In genomic region chr20:54772931-54773642, GRCh38 we compare ENCODE assay signal across 20 cellular contexts.
"Had no signal": no experiment of that assay in that cellular context is flagged by ENCODE, and none has a peak within 500 bp of the region (broad histone marks: within the 10 kb centered on the region; RNA-seq: fewer than 3 reads in every experiment).

No MANE protein-coding gene starts in this region.

- H3K4me1 ChIP-seq: esophagus squamous epithelium, heart left ventricle, sigmoid colon, testis, tibial nerve had no signal

- H3K27me3 ChIP-seq: esophagus squamous epithelium, neutrophil, sigmoid colon, testis, tibial nerve had no signal

- H3K4me1 Mint-ChIP-seq: naive thymus-derived CD8-positive, alpha-beta T cell; stimulated activated naive B cell treated with anti-CD40 and anti-IgM and Interleukin-4, amounts not matched to agents 10 μg/mL and 1 μg/mL and 100 μg/mL, for 72 hours; stimulated activated naive CD8-positive, alpha-beta T cell treated with anti-CD3 and anti-CD28 coated beads, Interleukin-15, amount 100 ng/mL, for 72 hours had no signal

- H3K4me3 Mint-ChIP-seq: endodermal cell; naive thymus-derived CD8-positive, alpha-beta T cell; stimulated activated naive B cell treated with anti-CD40 and anti-IgM and Interleukin-4, amounts not matched to agents 10 μg/mL and 1 μg/mL and 100 μg/mL, for 72 hours; stimulated activated naive CD8-positive, alpha-beta T cell treated with anti-CD3 and anti-CD28 coated beads, Interleukin-15, amount 100 ng/mL, for 72 hours had no signal

- H3K9me3 ChIP-seq: esophagus squamous epithelium, heart left ventricle, mucosa of descending colon, neutrophil, sigmoid colon, testis, tibial nerve had no signal

- H3K27ac ChIP-seq: coronary artery, esophagus squamous epithelium, heart left ventricle, neutrophil, sigmoid colon, skin epidermis, testis, tibial nerve had no signal

- DNase-seq: effector CD4-positive, alpha-beta T cell; endodermal cell; esophagus squamous epithelium; foreskin fibroblast; heart left ventricle; hippocampal formation; left colon; left ventricle myocardium superior; mucosa of descending colon; naive thymus-derived CD8-positive, alpha-beta T cell; sigmoid colon; stimulated activated CD4-positive, alpha-beta T cell treated with anti-CD3 and anti-CD28 coated beads, Interleukin-2, amount 100 ng/mL, for 24 hours; stimulated activated CD4-positive, alpha-beta T cell treated with anti-CD3 and anti-CD28 coated beads, Interleukin-4, amount 100 ng/mL, for 4 hours; stimulated activated naive B cell treated with anti-CD40 and anti-IgM and Interleukin-4, amounts not matched to agents 10 μg/mL and 1 μg/mL and 100 μg/mL, for 72 hours; stimulated activated naive CD8-positive, alpha-beta T cell treated with anti-CD3 and anti-CD28 coated beads, Interleukin-15, amount 100 ng/mL, for 72 hours; testis had no signal

- H3K9me3 Mint-ChIP-seq: endodermal cell; stimulated activated naive CD8-positive, alpha-beta T cell treated with anti-CD3 and anti-CD28 coated beads, Interleukin-15, amount 100 ng/mL, for 72 hours had no signal

- H3K4me3 ChIP-seq: coronary artery, esophagus squamous epithelium, heart left ventricle, mucosa of descending colon, sigmoid colon, skin epidermis, testis, tibial nerve had no signal

- H3K36me3 ChIP-seq: esophagus squamous epithelium, heart left ventricle, neutrophil, sigmoid colon, tibial nerve had no signal

- H3K36me3 Mint-ChIP-seq: naive thymus-derived CD8-positive, alpha-beta T cell; stimulated activated naive B cell treated with anti-CD40 and anti-IgM and Interleukin-4, amounts not matched to agents 10 μg/mL and 1 μg/mL and 100 μg/mL, for 72 hours had no signal

- H3K27ac Mint-ChIP-seq: endodermal cell; naive thymus-derived CD8-positive, alpha-beta T cell; stimulated activated naive B cell treated with anti-CD40 and anti-IgM and Interleukin-4, amounts not matched to agents 10 μg/mL and 1 μg/mL and 100 μg/mL, for 72 hours; stimulated activated naive CD8-positive, alpha-beta T cell treated with anti-CD3 and anti-CD28 coated beads, Interleukin-15, amount 100 ng/mL, for 72 hours had no signal

- ATAC-seq: heart left ventricle; left colon; left ventricle myocardium superior; mucosa of descending colon; naive thymus-derived CD8-positive, alpha-beta T cell; stimulated activated naive B cell treated with anti-CD40 and anti-IgM and Interleukin-4, amounts not matched to agents 10 μg/mL and 1 μg/mL and 100 μg/mL, for 72 hours; stimulated activated naive CD8-positive, alpha-beta T cell treated with anti-CD3 and anti-CD28 coated beads, Interleukin-15, amount 100 ng/mL, for 72 hours had no signal

- H3K27me3 Mint-ChIP-seq: stimulated activated naive B cell treated with anti-CD40 and anti-IgM and Interleukin-4, amounts not matched to agents 10 μg/mL and 1 μg/mL and 100 μg/mL, for 72 hours; stimulated activated naive CD8-positive, alpha-beta T cell treated with anti-CD3 and anti-CD28 coated beads, Interleukin-15, amount 100 ng/mL, for 72 hours had no signal
